9 cellular contexts compared by ENCODE assay signal in the genomic region with DNA sequence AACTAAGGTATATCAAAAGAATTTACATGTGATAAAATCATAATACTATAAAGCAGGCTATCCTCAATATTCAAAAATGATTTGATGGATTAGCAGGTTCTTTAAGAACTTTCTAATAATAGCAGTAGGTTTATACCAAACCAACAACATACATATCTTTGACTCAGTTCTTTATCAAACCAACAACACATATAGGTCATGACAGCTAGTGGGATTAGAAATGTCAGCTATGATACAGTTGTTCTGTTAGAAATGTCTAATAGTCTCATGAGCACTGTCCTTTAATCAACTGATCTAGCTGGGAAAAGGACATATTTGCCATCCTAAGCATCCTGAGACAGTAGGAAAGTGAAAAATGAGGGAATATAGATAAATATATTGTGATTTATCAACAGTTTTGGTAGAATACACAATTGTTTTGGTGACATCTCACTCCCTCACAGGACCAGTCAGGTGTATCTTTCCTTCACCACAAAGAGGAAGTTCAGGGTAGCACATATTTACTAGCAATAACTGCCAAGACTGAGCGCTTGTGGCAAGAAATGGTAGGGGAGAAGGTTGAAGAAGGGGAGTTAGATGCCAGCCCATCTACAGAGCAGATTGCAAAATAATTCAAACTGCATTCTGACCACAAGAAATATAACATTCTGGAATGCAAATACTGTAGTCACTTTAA.
DNase-seq lines count a peak whose midpoint lies in the region; ATAC-seq and TF ChIP-seq lines count a peak whose summit lies in the region.
"Had no signal": no experiment of that assay in that cellular context is flagged by ENCODE, and none has a peak within 500 bp of the region (broad histone marks: within the 10 kb centered on the region; RNA-seq: fewer than 3 reads in every experiment).

No MANE protein-coding gene starts in this region.

- H3K27ac ChIP-seq in cardiac muscle cell = peak overlapping the region; percentile 41
- H3K27ac ChIP-seq in right cardiac atrium (ENCODE audit: low read length) = no peak overlapping the region
- H3K27ac ChIP-seq in transverse colon = peak overlapping the region in 3 of 4 donors; percentile 22 to 61 (median 59)

- no peaks in the 10 kb centered on the region for H3K27me3 Mint-ChIP-seq in T-helper 2 cell treated with Interferon-gamma antibody and Interleukin-4, amounts not matched to agents 5 μg/mL and 100 μg/mL, for 36 hours (ENCODE audit: low read depth)

- H3K4me1 ChIP-seq in cardiac muscle cell (ENCODE audit: low read depth) (peaks cover 52% of the 10 kb centered on the region), right cardiac atrium (ENCODE audit: control insufficient read depth, insufficient read depth, low read length) (peaks cover 11% of the 10 kb centered on the region), transverse colon (peaks cover 15 to 41% (median 26%) of the 10 kb centered on the region in 4 donors)

- in situ Hi-C loops in transverse colon (cut with MboI; ENCODE audit: low pct_ligation_motif_present in 1 of 4, low pct_unique_long_range_greater_than_20kb in 1 of 4, low sequenced_read_pairs in 3 of 4) = no loop called here

- no peaks in the 10 kb centered on the region for H3K9me3 Mint-ChIP-seq in T-helper 2 cell treated with Interferon-gamma antibody and Interleukin-4, amounts not matched to agents 5 μg/mL and 100 μg/mL, for 36 hours

- no peaks in the 10 kb centered on the region for H3K9me3 ChIP-seq in cardiac muscle cell (ENCODE audit: low read depth)
- H3K9me3 ChIP-seq in right cardiac atrium (ENCODE audit: control insufficient read depth, low read length) = no peaks in the 10 kb centered on the region
- H3K9me3 ChIP-seq in transverse colon = no peaks in the 10 kb centered on the region
- H3K9me3 ChIP-seq: esophagus squamous epithelium had no signal

- H3K27ac Mint-ChIP-seq in T-helper 2 cell treated with Interferon-gamma antibody and Interleukin-4, amounts not matched to agents 5 μg/mL and 100 μg/mL, for 36 hours = peak overlapping the region; percentile 80

- TF ChIP-seq POLR2A in transverse colon (IDR thresholded peaks at IDR 0.05) = no peak

- H3K27me3 ChIP-seq in cardiac muscle cell (no peaks in the 10 kb centered on the region), right cardiac atrium (ENCODE audit: control insufficient read depth, insufficient read depth) (no peaks in the 10 kb centered on the region), transverse colon (no peaks in the 10 kb centered on the region)
- H3K27me3 ChIP-seq: esophagus squamous epithelium had no signal

- 89% methylated on average over 1 of the region's 1 CpG for WGBS in right cardiac atrium
- WGBS in transverse colon (ENCODE audit: low coverage in 1 of 2), 2 donors = 70 to 80% methylated on average over 1 of the region's 1 CpG

- H3K36me3 Mint-ChIP-seq in T-helper 2 cell treated with Interferon-gamma antibody and Interleukin-4, amounts not matched to agents 5 μg/mL and 100 μg/mL, for 36 hours (ENCODE audit: low read depth) = peaks cover 15% of the 10 kb centered on the region

- peak overlapping the region; percentile 60 for H3K4me3 Mint-ChIP-seq in T-helper 2 cell treated with Interferon-gamma antibody and Interleukin-4, amounts not matched to agents 5 μg/mL and 100 μg/mL, for 36 hours

- intact Hi-C loops in right cardiac atrium (cut with DNase I) = no loop called here
- intact Hi-C loops in transverse colon (cut with DNase I; ENCODE audit: low total_unique reads) = no loop called here

- H3K36me3 ChIP-seq in cardiac muscle cell (peaks cover 6% of the 10 kb centered on the region), transverse colon (peaks cover 0 to 13% (median 0%) of the 10 kb centered on the region in 4 donors)

- H3K4me3 ChIP-seq in cardiac muscle cell (no peak overlapping the region), right cardiac atrium (ENCODE audit: low read length) (no peak overlapping the region), transverse colon (no peak overlapping the region)
- H3K4me3 ChIP-seq: esophagus squamous epithelium had no signal

- no peak for ATAC-seq in right cardiac atrium
- peak; percentile 73 for ATAC-seq in HG03095 (IDR thresholded peaks at IDR 0.05; ENCODE audit: unreplicated experiment)
- ATAC-seq in omental fat pad (ENCODE audit: low FRiP score) = no peak

- no peak for TF ChIP-seq EP300 in transverse colon (IDR thresholded peaks at IDR 0.05; ENCODE audit: low read depth)

- DNase-seq in cardiac muscle cell (ENCODE audit: low read depth in 1 of 2, low spot score in 1 of 2) = peak in 1 of 2 donors; percentile 42
- no peak for DNase-seq in right cardiac atrium
- no peak for DNase-seq in T-helper 2 cell treated with Interferon-gamma antibody and Interleukin-4, amounts not matched to agents 5 μg/mL and 100 μg/mL, for 36 hours (ENCODE audit: low spot score)
- no peak for DNase-seq in transverse colon
- no peak for DNase-seq in NCI-H82 (lab: John Stamatoyannopoulos, UW)
- no peak for DNase-seq in omental fat pad (ENCODE audit: low spot score)
- DNase-seq in SK-N-DZ (ENCODE audit: low spot score) = no peak
- DNase-seq: esophagus squamous epithelium had no signal

- peaks cover 74% of the 10 kb centered on the region for H3K4me1 Mint-ChIP-seq in T-helper 2 cell treated with Interferon-gamma antibody and Interleukin-4, amounts not matched to agents 5 μg/mL and 100 μg/mL, for 36 hours (ENCODE audit: low read depth)

- TF ChIP-seq CTCF in cardiac muscle cell (IDR thresholded peaks at IDR 0.05; ENCODE audit: low read depth, low read length) (no peak), transverse colon (IDR thresholded peaks at IDR 0.05) (no peak), omental fat pad (IDR thresholded peaks at IDR 0.05) (no peak)
